Comparison of ENCODE assay signal across 23 cellular contexts in the genomic region with DNA sequence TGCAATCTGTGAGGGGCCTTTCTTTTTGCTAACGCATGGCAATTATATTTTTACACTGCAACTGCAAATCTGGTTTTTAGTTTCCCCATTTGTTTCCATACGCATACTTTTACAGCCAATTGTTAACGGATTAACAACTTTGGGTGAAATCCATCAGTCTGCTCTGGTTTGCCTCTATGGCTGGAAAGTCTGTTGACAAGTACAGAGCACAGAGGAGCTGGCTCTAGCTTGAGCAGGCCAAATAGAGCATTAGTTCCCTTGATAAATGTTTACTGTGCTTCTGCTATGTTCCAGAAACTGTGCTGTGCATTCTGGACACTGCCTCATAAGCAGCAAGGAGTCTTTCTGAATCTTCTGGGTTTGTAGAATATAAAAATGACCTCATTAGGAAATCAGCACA.
"Had no signal": no experiment of that assay in that cellular context is flagged by ENCODE, and none has a peak within 500 bp of the region (broad histone marks: within the 10 kb centered on the region; RNA-seq: fewer than 3 reads in every experiment).

No MANE protein-coding gene starts in this region.

- H3K4me1 ChIP-seq: SJCRH30 had no signal

- H3K27me3 ChIP-seq: MG63, SJCRH30 had no signal

- ATAC-seq: HepG2, SK-N-SH treated with all-trans-retinoic acid at 6 μM for 48 hours had no signal

- DNase-seq: IMR-90, Karpas-422, KG1, MG63, NCI-H1092, NCI-H1105 treated with DMSO at 0.1 percent for 48 hours, NCI-H1417 treated with DMSO at 0.1 percent for 48 hours, NCI-H146, NCI-H1694 treated with DMSO at 0.1 percent for 48 hours, NCI-H1930, NCI-H2081, NCI-H2107, NCI-H2227 treated with DMSO at 0.1 percent for 48 hours, NCI-H446, NCI-H510A, NCI-H524 treated with DMSO at 0.1 percent for 48 hours, NCI-H69, NCI-H774, RPMI8226, SHP77 treated with DMSO at 0.1 percent for 48 hours, SJCRH30 had no signal

- H3K27ac ChIP-seq: SJCRH30 had no signal

- H3K4me3 ChIP-seq: MG63, SJCRH30 had no signal

- H3K36me3 ChIP-seq: MG63, SJCRH30 had no signal

- H3K9me3 ChIP-seq: MG63, SJCRH30 had no signal
